In genomic region chr12:43337571-43338497, GRCh38 we compare ENCODE assay signal across 10 cellular contexts.
A peak's percentile ranks its signal among the peaks of the same experiment; 100 is the strongest.
DNase-seq lines count a peak whose midpoint lies in the region; ATAC-seq, FAIRE-seq and TF ChIP-seq lines count a peak whose summit lies in the region.
"Had no signal": no experiment of that assay in that cellular context is flagged by ENCODE, and none has a peak within 500 bp of the region (broad histone marks: within the 10 kb centered on the region; RNA-seq: fewer than 3 reads in every experiment).

No MANE protein-coding gene starts in this region.

- H3K79me2 ChIP-seq in parathyroid adenoma (no peaks in the 10 kb centered on the region), smooth muscle cell (ENCODE audit: low read depth) (no peaks in the 10 kb centered on the region), HepG2 (ENCODE audit: insufficient read depth, low read length) (no peaks in the 10 kb centered on the region)

- H4K20me1 ChIP-seq in smooth muscle cell (ENCODE audit: low read depth) (no peaks in the 10 kb centered on the region), HepG2 (ENCODE audit: insufficient read depth, low read length) (no peaks in the 10 kb centered on the region)

- TF ChIP-seq EP300 in HepG2 (IDR thresholded peaks at IDR 0.05; ENCODE audit: low read depth in 2 of 2, low read length in 2 of 2): no peak
- TF ChIP-seq EP300 in HepG2 (CRISPR knock-in tag; IDR thresholded peaks at IDR 0.05; ENCODE audit: borderline replicate concordance): no peak

- H3K9ac ChIP-seq in parathyroid adenoma (no peak overlapping the region), smooth muscle cell (ENCODE audit: low read depth) (no peak overlapping the region), HepG2 (ENCODE audit: insufficient read depth, low read depth, low read length) (no peak overlapping the region)

- no TSS peak for BruUV-seq in HepG2 (replicated peaks; lab: Mats Ljungman, UMichigan)

- POLR2A ChIA-PET in HepG2 (lab: Yijun Ruan, JAX): no interaction called here

- 52% methylated on average over 4 of the region's 4 CpGs for WGBS in smooth muscle cell (ENCODE audit: low lambda C conversion rate)
- 0% methylated on average over 1 of the region's 4 CpGs for WGBS in HepG2 (ENCODE audit: low lambda C conversion rate)

- no peak for TF ChIP-seq RAD21 in HepG2 (CRISPR knock-in tag; IDR thresholded peaks at IDR 0.05)

- H3K27ac ChIP-seq in parathyroid adenoma (no peak overlapping the region), smooth muscle cell (ENCODE audit: low read depth) (no peak overlapping the region), HepG2 (ENCODE audit: extremely low read length, insufficient read depth, low read length) (no peak overlapping the region)
- H3K27ac ChIP-seq: right lobe of liver had no signal

- H3K4me2 ChIP-seq in parathyroid adenoma (ENCODE audit: low read length): no peak overlapping the region
- H3K4me2 ChIP-seq in smooth muscle cell: no peak overlapping the region
- no peak overlapping the region for H3K4me2 ChIP-seq in HepG2 (ENCODE audit: low read depth, low read length)

- intact Hi-C loops in HepG2 (cut with micrococcal nuclease; ENCODE audit: unreplicated experiment): loop anchor here (2.0 kb wide), 1 partner anchor 855 kb away; no protein-coding TSS in a partner anchor

- TF ChIP-seq CTCF in parathyroid adenoma (IDR thresholded peaks at IDR 0.05): no peak
- no peak for TF ChIP-seq CTCF in smooth muscle cell (IDR thresholded peaks at IDR 0.05; ENCODE audit: borderline replicate concordance, insufficient read depth, poor library complexity, severe bottlenecking)
- TF ChIP-seq CTCF in HepG2 (CRISPR knock-in tag; IDR thresholded peaks at IDR 0.05): no peak

- FAIRE-seq in HepG2 (lab: Jason Lieb, UNC): no peak

- CTCF ChIA-PET in HepG2 (lab: Yijun Ruan, JAX; ENCODE audit: low intra/inter-chr PET ratio, low total read pairs): no interaction called here

- no peak for TF ChIP-seq POLR2A in HepG2 (IDR thresholded peaks at IDR 0.05; ENCODE audit: insufficient read depth in 1 of 2, low read depth in 2 of 2, low read length in 2 of 2)

- H3K9me3 ChIP-seq in parathyroid adenoma (ENCODE audit: control insufficient read depth, low read length) (no peaks in the 10 kb centered on the region), smooth muscle cell (replicated peaks; ENCODE audit: low read depth) (no peaks in the 10 kb centered on the region), HepG2 (ENCODE audit: low read length) (no peaks in the 10 kb centered on the region)
- H3K9me3 ChIP-seq: right lobe of liver had no signal

- ATAC-seq in GM19351 (IDR thresholded peaks at IDR 0.05; ENCODE audit: unreplicated experiment) (peak; percentile 44), HG02840 (IDR thresholded peaks at IDR 0.05; ENCODE audit: low FRiP score, unreplicated experiment) (peak; percentile 50), HepG2 (no peak)

- in situ Hi-C loops in HepG2 (cut with HindIII; ENCODE audit: extremely low pct_ligation_motif_present, low pct_unique_long_range_greater_than_20kb): loop anchor here (25.0 kb wide), 1 partner anchor 851 kb away; no protein-coding TSS in a partner anchor

- H3K36me3 ChIP-seq in parathyroid adenoma (ENCODE audit: control insufficient read depth, insufficient read depth, low read length) (no peaks in the 10 kb centered on the region), smooth muscle cell (ENCODE audit: low read depth) (no peaks in the 10 kb centered on the region), HepG2 (replicated peaks in 1 of 2; ENCODE audit: control insufficient read depth in 1 of 2, insufficient read depth in 2 of 2, low read length in 2 of 2) (no peaks in the 10 kb centered on the region)
- H3K36me3 ChIP-seq: right lobe of liver had no signal

- DNase-seq in NCI-H69 (lab: John Stamatoyannopoulos, UW) (peak; percentile 10), smooth muscle cell (lab: John Stamatoyannopoulos, UW; ENCODE audit: unreplicated experiment) (no peak), HepG2 (ENCODE audit: low spot score) (no peak)
- no peak for DNase-seq in activated CD4-positive, CD25-positive, alpha-beta regulatory T cell (lab: John Stamatoyannopoulos, UW)
- DNase-seq: activated effector memory CD4-positive, alpha-beta T cell treated with Interleukin-2 at 50 U/mL for 16 hours; head of caudate nucleus; right lobe of liver had no signal

- H3F3A ChIP-seq in smooth muscle cell (ENCODE audit: low read depth): peaks cover 8% of the 10 kb centered on the region

- H2AFZ ChIP-seq in parathyroid adenoma (peak overlapping the region; percentile 33), smooth muscle cell (ENCODE audit: low read depth) (no peak overlapping the region), HepG2 (ENCODE audit: low read length) (no peak overlapping the region)

- H3K4me3 ChIP-seq in parathyroid adenoma (ENCODE audit: low read depth, low read length) (no peak overlapping the region), smooth muscle cell (no peak overlapping the region), HepG2 (replicated peaks in 1 of 3; ENCODE audit: insufficient read depth in 1 of 3, low read depth in 2 of 3, low read length in 3 of 3) (no peak overlapping the region)
- H3K4me3 ChIP-seq: right lobe of liver had no signal

- H3K4me1 ChIP-seq in parathyroid adenoma: no peaks in the 10 kb centered on the region
- H3K4me1 ChIP-seq in smooth muscle cell (ENCODE audit: low read depth): peaks cover 9% of the 10 kb centered on the region
- no peaks in the 10 kb centered on the region for H3K4me1 ChIP-seq in HepG2 (ENCODE audit: insufficient read depth, low read length)
- H3K4me1 ChIP-seq: right lobe of liver had no signal

- H3K27me3 ChIP-seq in parathyroid adenoma (ENCODE audit: control insufficient read depth, insufficient read depth, low read length) (no peaks in the 10 kb centered on the region), smooth muscle cell (ENCODE audit: low read depth) (no peaks in the 10 kb centered on the region), HepG2 (ENCODE audit: control insufficient read depth in 1 of 2, insufficient read depth in 2 of 2, low read length in 2 of 2) (no peaks in the 10 kb centered on the region)
- H3K27me3 ChIP-seq: right lobe of liver had no signal

TF ChIP-seq in HepG2, 621 proteins besides CTCF, POLR2A, EP300 and RAD21:
- TF ChIP-seq POLR2AphosphoS2 (IDR thresholded peaks at IDR 0.05; ENCODE audit: low read depth, low read length): no peak
- no peak for TF ChIP-seq ZNF775 (CRISPR knock-in tag; IDR thresholded peaks at IDR 0.05; ENCODE audit: borderline replicate concordance)
- no peak for TF ChIP-seq ZNF253 (CRISPR knock-in tag; IDR thresholded peaks at IDR 0.05; ENCODE audit: borderline replicate concordance)
- no peak for TF ChIP-seq ZNF230 (CRISPR knock-in tag; IDR thresholded peaks at IDR 0.05)
- no peak for TF ChIP-seq ZNF468 (CRISPR knock-in tag; IDR thresholded peaks at IDR 0.05)
- TF ChIP-seq, protein P1, sequence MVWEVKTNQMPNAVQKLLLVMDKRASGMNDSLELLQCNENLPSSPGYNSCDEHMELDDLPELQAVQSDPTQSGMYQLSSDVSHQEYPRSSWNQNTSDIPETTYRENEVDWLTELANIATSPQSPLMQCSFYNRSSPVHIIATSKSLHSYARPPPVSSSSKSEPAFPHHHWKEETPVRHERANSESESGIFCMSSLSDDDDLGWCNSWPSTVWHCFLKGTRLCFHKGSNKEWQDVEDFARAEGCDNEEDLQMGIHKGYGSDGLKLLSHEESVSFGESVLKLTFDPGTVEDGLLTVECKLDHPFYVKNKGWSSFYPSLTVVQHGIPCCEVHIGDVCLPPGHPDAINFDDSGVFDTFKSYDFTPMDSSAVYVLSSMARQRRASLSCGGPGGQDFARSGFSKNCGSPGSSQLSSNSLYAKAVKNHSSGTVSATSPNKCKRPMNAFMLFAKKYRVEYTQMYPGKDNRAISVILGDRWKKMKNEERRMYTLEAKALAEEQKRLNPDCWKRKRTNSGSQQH (CRISPR knock-in tag; IDR thresholded peaks at IDR 0.05; ENCODE audit: low read depth): no peak
- TF ChIP-seq SMAD1 (CRISPR knock-in tag; IDR thresholded peaks at IDR 0.05; ENCODE audit: borderline replicate concordance, low read depth): no peak
- TF ChIP-seq HOXA5 (CRISPR knock-in tag; IDR thresholded peaks at IDR 0.05): no peak
- TF ChIP-seq KDM1A (CRISPR knock-in tag; IDR thresholded peaks at IDR 0.05): no peak
- TF ChIP-seq ZBTB8A (CRISPR knock-in tag; IDR thresholded peaks at IDR 0.05; ENCODE audit: borderline replicate concordance, low read depth): no peak
- TF ChIP-seq ZNF292 (CRISPR knock-in tag; IDR thresholded peaks at IDR 0.05; ENCODE audit: borderline replicate concordance, low read depth): no peak
- TF ChIP-seq ZNF225 (CRISPR knock-in tag; IDR thresholded peaks at IDR 0.05): no peak
- no peak for TF ChIP-seq ZNF776 (CRISPR knock-in tag; IDR thresholded peaks at IDR 0.05)
- no peak for TF ChIP-seq ZMAT3 (CRISPR knock-in tag; conservative IDR thresholded peaks at IDR 0.05)
- TF ChIP-seq YY1 (IDR thresholded peaks at IDR 0.05; ENCODE audit: insufficient read depth, insufficient replicate concordance, low read depth, low read length): no peak
- no peak for TF ChIP-seq ZNF563 (CRISPR knock-in tag; IDR thresholded peaks at IDR 0.05)
- TF ChIP-seq ZNF430 (CRISPR knock-in tag; IDR thresholded peaks at IDR 0.05): no peak
- TF ChIP-seq NR2F1 (CRISPR knock-in tag; IDR thresholded peaks at IDR 0.05): no peak
- no peak for TF ChIP-seq ZNF761 (CRISPR knock-in tag; conservative IDR thresholded peaks at IDR 0.05)
